ENCODE assay signal across 32 cellular contexts in the genomic region with DNA sequence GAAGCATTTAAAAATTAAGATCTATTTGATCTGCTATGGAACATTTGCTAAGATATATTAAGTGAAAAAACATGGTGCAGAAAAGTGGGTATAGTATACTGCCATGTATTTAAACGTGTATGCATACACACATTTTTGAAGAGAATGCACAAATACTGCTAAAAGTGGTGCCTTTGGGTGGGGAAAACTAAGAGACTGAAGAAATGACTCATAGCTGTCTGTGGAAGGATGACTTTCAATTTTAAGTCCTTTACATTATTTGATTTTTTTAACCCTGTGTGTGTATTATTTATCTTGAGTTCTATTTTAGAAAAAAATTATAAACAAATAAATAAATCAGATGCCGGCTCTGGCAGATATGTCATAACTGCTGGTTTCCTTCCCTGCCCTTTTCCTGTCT.
"Had no signal": no experiment of that assay in that cellular context is flagged by ENCODE, and none has a peak within 500 bp of the region (broad histone marks: within the 10 kb centered on the region; RNA-seq: fewer than 3 reads in every experiment).

No MANE protein-coding gene starts in this region.

- H3K27ac ChIP-seq: coronary artery, dorsolateral prefrontal cortex, left lung, lower lobe of right lung, pancreas, psoas muscle, sigmoid colon, upper lobe of left lung, vagina had no signal

- H3K27ac Mint-ChIP-seq: activated CD4-positive, alpha-beta memory T cell treated with anti-CD3 and anti-CD28 coated beads, Interleukin-2, amount 10 ng/mL, durations not matched to agents 7 days and 5 days; activated CD4-positive, alpha-beta T cell treated with anti-CD3 and anti-CD28 coated beads, Interleukin-2, amount 10 ng/mL, durations not matched to agents 24 days and 14 days; activated T-cell treated with anti-CD3 and anti-CD28 coated beads, Interleukin-2, amount 50 U/mL, for 24 hours; naive thymus-derived CD8-positive, alpha-beta T cell; stimulated activated memory B cell treated with anti-CD40 and anti-IgM and Interleukin-4, amounts not matched to agents 10 μg/mL and 1 μg/mL and 100 μg/mL, for 72 hours; stimulated activated naive CD8-positive, alpha-beta T cell treated with anti-CD3 and anti-CD28 coated beads, Interleukin-15, amount 100 ng/mL, for 72 hours; T-helper 1 cell treated with Interleukin-12 subunit alpha and Interleukin-12 subunit beta and Interleukin-4 antibody, amounts not matched to agents 30 μg/mL and 1 μg/mL, for 36 hours had no signal

- H3K4me3 ChIP-seq: coronary artery, dorsolateral prefrontal cortex, left lung, lower lobe of right lung, pancreas, psoas muscle, sigmoid colon, smooth muscle cell, upper lobe of left lung, vagina had no signal

- H3K9me3 ChIP-seq: left lung, lower lobe of right lung, pancreas, psoas muscle, sigmoid colon, upper lobe of left lung, vagina had no signal

- H3K4me2 ChIP-seq: smooth muscle cell had no signal

- H3K9me3 Mint-ChIP-seq: activated CD4-positive, alpha-beta memory T cell treated with anti-CD3 and anti-CD28 coated beads, Interleukin-2, amount 10 ng/mL, durations not matched to agents 7 days and 5 days; activated CD4-positive, alpha-beta T cell treated with anti-CD3 and anti-CD28 coated beads, Interleukin-2, amount 10 ng/mL, durations not matched to agents 24 days and 14 days; activated T-cell treated with anti-CD3 and anti-CD28 coated beads, Interleukin-2, amount 50 U/mL, for 24 hours; neural crest cell; stimulated activated memory B cell treated with anti-CD40 and anti-IgM and Interleukin-4, amounts not matched to agents 10 μg/mL and 1 μg/mL and 100 μg/mL, for 72 hours; stimulated activated naive CD8-positive, alpha-beta T cell treated with anti-CD3 and anti-CD28 coated beads, Interleukin-15, amount 100 ng/mL, for 72 hours; T-helper 1 cell treated with Interleukin-12 subunit alpha and Interleukin-12 subunit beta and Interleukin-4 antibody, amounts not matched to agents 30 μg/mL and 1 μg/mL, for 36 hours had no signal

- DNase-seq: activated CD4-positive, alpha-beta memory T cell treated with anti-CD3 and anti-CD28 coated beads, Interleukin-2, amount 10 ng/mL, durations not matched to agents 7 days and 5 days; activated CD4-positive, alpha-beta T cell treated with anti-CD3 and anti-CD28 coated beads, Interleukin-2, amount 10 ng/mL, durations not matched to agents 24 days and 14 days; activated CD4-positive, CD25-positive, alpha-beta regulatory T cell treated with anti-CD3 and anti-CD28 coated beads, Interleukin-2, amount 50 U/mL, for 72 hours; activated CD8-positive, alpha-beta memory T cell treated with anti-CD3 and anti-CD28 coated beads, Interleukin-2, amount 50 U/mL, for 48 hours; activated gamma-delta T cell; activated naive CD4-positive, alpha-beta T cell treated with anti-CD3 and anti-CD28 coated beads, Interleukin-2, amount 50 U/mL, for 16 hours; activated T-cell treated with anti-CD3 and anti-CD28 coated beads, Interleukin-2, amount 50 U/mL, for 24 hours; cerebellar nuclear complex; dorsolateral prefrontal cortex; effector memory CD4-positive, alpha-beta T cell; foreskin melanocyte; left lung; lower lobe of right lung; mesenchymal stem cell; naive thymus-derived CD8-positive, alpha-beta T cell; nucleus accumbens; psoas muscle; sigmoid colon; stimulated activated CD4-positive, alpha-beta T cell treated with anti-CD3 and anti-CD28 coated beads, Interleukin-1b, Interleukin-23, amount 100 ng/mL, for 48 hours; stimulated activated CD4-positive, alpha-beta T cell treated with anti-CD3 and anti-CD28 coated beads, Interleukin-4, amount 100 ng/mL, for 4 hours; stimulated activated CD8-positive, alpha-beta memory T cell treated with anti-CD3 and anti-CD28 coated beads, Interleukin-4, amount 100 ng/mL, for 48 hours; stimulated activated naive CD8-positive, alpha-beta T cell treated with anti-CD3 and anti-CD28 coated beads, Interleukin-15, amount 100 ng/mL, for 72 hours; substantia nigra; T1000; upper lobe of left lung had no signal

- H3K27me3 ChIP-seq: left lung, pancreas, sigmoid colon, upper lobe of left lung, vagina had no signal

- H3K36me3 Mint-ChIP-seq: naive thymus-derived CD8-positive, alpha-beta T cell; stimulated activated memory B cell treated with anti-CD40 and anti-IgM and Interleukin-4, amounts not matched to agents 10 μg/mL and 1 μg/mL and 100 μg/mL, for 72 hours had no signal

- H3K4me1 Mint-ChIP-seq: activated CD4-positive, alpha-beta memory T cell treated with anti-CD3 and anti-CD28 coated beads, Interleukin-2, amount 10 ng/mL, durations not matched to agents 7 days and 5 days; activated CD4-positive, alpha-beta T cell treated with anti-CD3 and anti-CD28 coated beads, Interleukin-2, amount 10 ng/mL, durations not matched to agents 24 days and 14 days; naive thymus-derived CD8-positive, alpha-beta T cell; stimulated activated naive CD8-positive, alpha-beta T cell treated with anti-CD3 and anti-CD28 coated beads, Interleukin-15, amount 100 ng/mL, for 72 hours had no signal

- H3K4me3 Mint-ChIP-seq: activated CD4-positive, alpha-beta memory T cell treated with anti-CD3 and anti-CD28 coated beads, Interleukin-2, amount 10 ng/mL, durations not matched to agents 7 days and 5 days; activated CD4-positive, alpha-beta T cell treated with anti-CD3 and anti-CD28 coated beads, Interleukin-2, amount 10 ng/mL, durations not matched to agents 24 days and 14 days; activated T-cell treated with anti-CD3 and anti-CD28 coated beads, Interleukin-2, amount 50 U/mL, for 24 hours; naive thymus-derived CD8-positive, alpha-beta T cell; neural crest cell; stimulated activated memory B cell treated with anti-CD40 and anti-IgM and Interleukin-4, amounts not matched to agents 10 μg/mL and 1 μg/mL and 100 μg/mL, for 72 hours; stimulated activated naive CD8-positive, alpha-beta T cell treated with anti-CD3 and anti-CD28 coated beads, Interleukin-15, amount 100 ng/mL, for 72 hours; T-helper 1 cell treated with Interleukin-12 subunit alpha and Interleukin-12 subunit beta and Interleukin-4 antibody, amounts not matched to agents 30 μg/mL and 1 μg/mL, for 36 hours had no signal

- H3K4me1 ChIP-seq: left lung, lower lobe of right lung, psoas muscle, upper lobe of left lung had no signal

- H3K36me3 ChIP-seq: left lung, lower lobe of right lung, pancreas, sigmoid colon, upper lobe of left lung, vagina had no signal

- H3K27me3 Mint-ChIP-seq: activated CD4-positive, alpha-beta memory T cell treated with anti-CD3 and anti-CD28 coated beads, Interleukin-2, amount 10 ng/mL, durations not matched to agents 7 days and 5 days; stimulated activated memory B cell treated with anti-CD40 and anti-IgM and Interleukin-4, amounts not matched to agents 10 μg/mL and 1 μg/mL and 100 μg/mL, for 72 hours; stimulated activated naive CD8-positive, alpha-beta T cell treated with anti-CD3 and anti-CD28 coated beads, Interleukin-15, amount 100 ng/mL, for 72 hours had no signal

- ATAC-seq: left lung; lower lobe of right lung; naive thymus-derived CD8-positive, alpha-beta T cell; psoas muscle; stimulated activated memory B cell treated with anti-CD40 and anti-IgM and Interleukin-4, amounts not matched to agents 10 μg/mL and 1 μg/mL and 100 μg/mL, for 72 hours; stimulated activated naive CD8-positive, alpha-beta T cell treated with anti-CD3 and anti-CD28 coated beads, Interleukin-15, amount 100 ng/mL, for 72 hours had no signal
